ENCODE assay signal across 29 cellular contexts in the genomic region with DNA sequence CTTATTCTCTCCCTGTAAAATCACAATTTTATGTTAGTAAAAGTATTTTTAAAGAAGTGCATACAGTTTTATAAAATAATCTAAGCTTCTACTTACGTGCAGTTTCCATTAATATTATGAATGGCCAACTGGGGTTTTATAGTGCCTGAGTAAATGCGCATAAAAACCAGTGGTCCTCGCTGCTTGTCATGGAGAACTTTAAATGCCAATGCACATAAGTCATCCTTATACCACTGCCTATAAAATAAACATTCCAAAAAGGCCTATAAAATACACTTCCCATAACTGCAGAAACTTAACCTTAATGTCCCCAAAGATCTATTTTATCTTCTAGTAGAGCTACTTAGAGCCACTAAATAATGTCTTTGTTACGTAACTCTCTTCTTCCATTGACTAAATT.
"Had no signal": no experiment of that assay in that cellular context is flagged by ENCODE, and none has a peak within 500 bp of the region (broad histone marks: within the 10 kb centered on the region; RNA-seq: fewer than 3 reads in every experiment).

No MANE protein-coding gene starts in this region.

- H3K4me3 ChIP-seq: esophagus muscularis mucosa, gastroesophageal sphincter, heart right ventricle had no signal

- H3K27me3 ChIP-seq: esophagus muscularis mucosa, gastroesophageal sphincter, heart right ventricle had no signal

- H3K9me3 ChIP-seq: esophagus muscularis mucosa, gastroesophageal sphincter, heart right ventricle had no signal

- DNase-seq: activated B cell treated with CpG ODN at 0.5 μM for 24 hours; activated CD4-positive, alpha-beta T cell treated with anti-CD3 and anti-CD28 coated beads for 48 hours; activated CD4-positive, alpha-beta T cell treated with anti-CD3 and anti-CD28 coated beads, Interleukin-2, amount 50 U/mL, for 1 hour; activated CD4-positive, alpha-beta T cell treated with anti-CD3 and anti-CD28 coated beads, Interleukin-2, amount 50 U/mL, for 48 hours; activated CD8-positive, alpha-beta memory T cell treated with anti-CD3 and anti-CD28 coated beads for 24 hours; activated CD8-positive, alpha-beta T cell treated with anti-CD3 and anti-CD28 coated beads for 36 hours; activated effector memory CD4-positive, alpha-beta T cell treated with Interleukin-2 at 50 U/mL for 16 hours; activated gamma-delta T cell treated with Interleukin-2 at 50 U/mL for 16 hours; activated naive CD4-positive, alpha-beta T cell treated with anti-CD3 and anti-CD28 coated beads, Interleukin-2, amount 50 U/mL, for 16 hours; activated naive CD4-positive, alpha-beta T cell treated with Interleukin-2 at 50 U/mL for 16 hours; activated T-cell treated with anti-CD3 and anti-CD28 coated beads, Interleukin-2, amount 50 U/mL, for 4 hours; amniotic stem cell; anterior cingulate cortex; caudate nucleus; cortex of kidney; dermis blood vessel endothelial cell; effector CD4-positive, alpha-beta T cell; effector memory CD8-positive, alpha-beta T cell; erythroblast; foreskin melanocyte; heart right ventricle; T1000; WERI-Rb-1 had no signal

- H3K27ac ChIP-seq: esophagus muscularis mucosa, gastroesophageal sphincter, heart right ventricle, WERI-Rb-1 had no signal

- FAIRE-seq: astrocyte, colon had no signal

- H3K4me1 ChIP-seq: esophagus muscularis mucosa, gastroesophageal sphincter, heart right ventricle had no signal

- ATAC-seq: activated CD4-positive, CD25-positive, alpha-beta regulatory T cell treated with anti-CD3 and anti-CD28 coated beads, Interleukin-2, amount 50 U/mL, for 24 hours; activated CD8-positive, alpha-beta T cell treated with anti-CD3 and anti-CD28 coated beads for 36 hours; activated T-cell treated with anti-CD3 and anti-CD28 coated beads, Interleukin-2, amount 50 U/mL, for 4 hours; activated T-helper 17 cell treated with anti-CD3 and anti-CD28 coated beads, Interleukin-2, amount 50 U/mL, for 72 hours; effector memory CD8-positive, alpha-beta T cell; gastroesophageal sphincter; heart right ventricle had no signal
